Comparison of ENCODE assay signal across 8 cellular contexts in the genomic region with DNA sequence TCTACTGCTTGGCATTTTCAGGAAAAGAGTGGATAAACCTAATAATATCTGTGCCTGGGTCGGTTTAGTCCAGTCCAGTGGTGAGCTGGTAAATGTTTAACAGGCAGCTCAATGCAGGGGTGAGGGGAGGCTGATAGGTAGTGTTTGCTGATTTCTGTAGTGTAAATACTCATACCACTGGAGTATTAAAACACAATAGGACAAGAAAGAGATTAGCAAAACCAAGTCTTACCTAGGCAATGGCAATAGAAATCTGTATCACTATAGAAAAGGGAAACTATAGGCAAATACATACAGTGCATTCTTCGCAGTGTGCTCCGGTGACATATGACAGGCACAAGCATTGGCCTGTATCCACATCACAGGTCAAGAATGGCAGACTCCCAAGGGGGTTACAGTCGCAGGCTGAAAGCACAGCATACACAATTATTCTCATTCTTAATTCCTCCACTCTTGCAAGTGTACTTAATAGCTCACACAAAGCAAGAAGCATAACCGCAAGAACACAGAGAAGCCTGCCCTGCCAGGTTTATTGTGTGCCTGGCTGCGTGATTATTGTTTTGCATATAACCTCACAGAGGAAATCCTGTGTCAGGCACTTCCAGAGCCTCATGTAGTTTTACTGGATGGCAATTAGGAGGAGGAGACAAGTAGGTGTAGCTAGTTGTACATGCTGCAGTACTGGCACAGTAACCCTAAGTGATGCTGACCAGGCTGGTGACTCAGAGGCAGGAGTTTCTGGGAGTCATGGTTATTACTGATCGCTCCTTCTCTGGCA. TPM values are rescaled to one million over a fixed set of nuclear protein-coding genes. Genes with fewer than 3 reads are reported as not detected.
DNase-seq lines count a peak whose midpoint lies in the region; ATAC-seq and TF ChIP-seq lines count a peak whose summit lies in the region.

No MANE protein-coding gene starts in this region.

- H3K36me3 Mint-ChIP-seq in CD14-positive monocyte, result no peaks in the 10 kb centered on the region
- H3K36me3 Mint-ChIP-seq in activated naive CD4-positive, alpha-beta T cell treated with anti-CD3 and anti-CD28 coated beads for 36 hours (ENCODE audit: low read depth), result no peaks in the 10 kb centered on the region

- H3K27ac ChIP-seq in RWPE1, result no peak overlapping the region
- H3K27ac ChIP-seq in skin epidermis, result peak overlapping the region in 12 of 21 experiments; percentile 19 to 76 (median 52)

- intact Hi-C loops in Right ventricle myocardium inferior (cut with DNase I) (loop anchor here (5.0 kb wide), 1 partner anchor 93 kb away; a partner anchor contains a TSS), cardiac septum (cut with DNase I) (loop anchor here (5.0 kb wide), 1 partner anchor 93 kb away; a partner anchor contains a TSS), Right ventricle myocardium superior (cut with DNase I) (no loop called here), CD14-positive monocyte (cut with micrococcal nuclease) (no loop called here)
- intact Hi-C loops in activated naive CD4-positive, alpha-beta T cell treated with anti-CD3 and anti-CD28 coated beads for 36 hours (cut with micrococcal nuclease), result no loop called here

- H3K4me3 ChIP-seq in skin epidermis, result no peak overlapping the region

- DNase-seq in Right ventricle myocardium inferior (ENCODE audit: missing footprints) (no peak), cardiac septum (ENCODE audit: low spot score) (no peak), RWPE1 (ENCODE audit: low spot score) (peak; percentile 30), Right ventricle myocardium superior (no peak), CD14-positive monocyte (ENCODE audit: low spot score) (no peak), AML-193 (lab: John Stamatoyannopoulos, UW) (no peak)
- no peak for DNase-seq in activated naive CD4-positive, alpha-beta T cell treated with anti-CD3 and anti-CD28 coated beads for 36 hours

- ATAC-seq in Right ventricle myocardium inferior, result peak; percentile 57
- ATAC-seq in Right ventricle myocardium superior (ENCODE audit: poor library complexity), result peak; percentile 56

- H3K27ac Mint-ChIP-seq in CD14-positive monocyte, result no peak overlapping the region
- H3K27ac Mint-ChIP-seq in activated naive CD4-positive, alpha-beta T cell treated with anti-CD3 and anti-CD28 coated beads for 36 hours, result no peak overlapping the region

- no peaks in the 10 kb centered on the region for H3K4me1 Mint-ChIP-seq in CD14-positive monocyte
- H3K4me1 Mint-ChIP-seq in activated naive CD4-positive, alpha-beta T cell treated with anti-CD3 and anti-CD28 coated beads for 36 hours (ENCODE audit: low read depth), result no peaks in the 10 kb centered on the region

- POLR2A ChIA-PET in RWPE1 (lab: Yijun Ruan, JAX; ENCODE audit: low non-redundant PET), result no interaction called here

- no peak overlapping the region for H3K4me3 Mint-ChIP-seq in CD14-positive monocyte
- H3K4me3 Mint-ChIP-seq in activated naive CD4-positive, alpha-beta T cell treated with anti-CD3 and anti-CD28 coated beads for 36 hours, result no peak overlapping the region

- peaks cover 6 to 7% (median 6%) of the 10 kb centered on the region in 3 donors for H3K27me3 Mint-ChIP-seq in CD14-positive monocyte (ENCODE audit: low read depth in 3 of 3)
- H3K27me3 Mint-ChIP-seq in activated naive CD4-positive, alpha-beta T cell treated with anti-CD3 and anti-CD28 coated beads for 36 hours (ENCODE audit: low read depth), result peaks cover 3% of the 10 kb centered on the region

- H3K9me3 Mint-ChIP-seq in CD14-positive monocyte, result peaks cover 0 to 1% (median 0%) of the 10 kb centered on the region in 7 donors
- H3K9me3 Mint-ChIP-seq in activated naive CD4-positive, alpha-beta T cell treated with anti-CD3 and anti-CD28 coated beads for 36 hours, result no peaks in the 10 kb centered on the region

- no peak for TF ChIP-seq CTCF in RWPE1 (conservative IDR thresholded peaks at IDR 0.05; ENCODE audit: low read depth)
- TF ChIP-seq CTCF in CD14-positive monocyte (IDR thresholded peaks at IDR 0.05), result no peak

- CTCF ChIA-PET in RWPE1 (lab: Yijun Ruan, JAX), result no interaction called here
- CTCF ChIA-PET in activated naive CD4-positive, alpha-beta T cell treated with anti-CD3 and anti-CD28 coated beads for 36 hours (lab: Charles Lee), result interaction anchor here (1.6 kb wide), 1 partner anchor 51 kb away, joined by 4 read pairs; no protein-coding TSS in a partner anchor

RNA-seq across cellular contexts. Expression of a gene that starts 35.0 kb away (rescaled TPM):
- 0.19 TPM for total RNA-seq in Right ventricle myocardium inferior
- 0.05 TPM for total RNA-seq in cardiac septum
- total RNA-seq in Right ventricle myocardium superior, result 0.30 TPM
- not detected for polyA plus RNA-seq in CD14-positive monocyte
- not detected for total RNA-seq in activated naive CD4-positive, alpha-beta T cell treated with anti-CD3 and anti-CD28 coated beads for 36 hours

Comparison
In these comparisons a context has a peak if more than half of its experiments do, and no peak if none do; other contexts are left out.
1. intact Hi-C loops: an anchor here in Right ventricle myocardium inferior (5.0 kb wide) and cardiac septum (5.0 kb wide); none called in Right ventricle myocardium superior, CD14-positive monocyte and activated naive CD4-positive, alpha-beta T cell treated with anti-CD3 and anti-CD28 coated beads for 36 hours.